ENCODE assay signal across 8 cellular contexts in the genomic region with DNA sequence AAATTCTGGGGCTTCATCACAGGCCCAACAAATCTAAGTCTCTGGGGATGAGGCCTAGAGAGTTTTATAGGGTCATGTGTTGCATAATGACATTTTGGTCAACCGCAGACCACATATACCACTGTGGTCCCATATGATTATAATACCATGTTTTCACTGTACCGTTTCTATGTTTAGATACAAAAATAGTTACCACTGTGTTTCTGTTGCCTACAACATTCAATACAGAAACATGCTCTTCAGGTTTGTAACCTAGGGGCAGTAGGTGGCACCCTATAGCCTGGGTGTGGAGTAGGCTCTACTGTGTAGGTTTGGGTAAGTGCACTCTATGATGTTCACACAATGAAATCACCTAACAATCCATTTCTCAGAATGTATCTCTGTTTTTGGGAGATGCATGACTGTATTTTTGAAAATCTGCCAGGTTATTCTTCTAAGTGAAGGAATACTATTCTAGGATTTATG.
A peak's percentile ranks its signal among the peaks of the same experiment; 100 is the strongest.
DNase-seq lines count a peak whose midpoint lies in the region; FAIRE-seq and TF ChIP-seq lines count a peak whose summit lies in the region.

No MANE protein-coding gene starts in this region.

- H3K27ac ChIP-seq in RWPE1 (no peak overlapping the region), keratinocyte (ENCODE audit: control insufficient read depth, insufficient read depth, low read length) (no peak overlapping the region)

- dilution Hi-C loops in keratinocyte (cut with MboI; ENCODE audit: extremely low pct_ligation_motif_present, low sequenced_read_pairs): no loop called here

- H3K9me3 ChIP-seq in keratinocyte (ENCODE audit: control insufficient read depth, low read depth, low read length): no peaks in the 10 kb centered on the region

- POLR2A ChIA-PET in RWPE1 (lab: Yijun Ruan, JAX; ENCODE audit: low non-redundant PET): no interaction called here

- CTCF ChIA-PET in RWPE1 (lab: Yijun Ruan, JAX): interaction anchor here (0.6 to 2.0 kb wide), 3 partner anchors 143 to 337 kb away, joined by 3 to 4 read pairs (median 4); no protein-coding TSS in a partner anchor

- H3K9ac ChIP-seq in keratinocyte (ENCODE audit: control insufficient read depth, extremely low read depth, insufficient read depth, low read length): no peak overlapping the region

- no peak overlapping the region for H3K4me3 ChIP-seq in keratinocyte (ENCODE audit: control insufficient read depth in 2 of 3, extremely low read depth in 1 of 3, insufficient read depth in 2 of 3, low read depth in 1 of 3, low read length in 3 of 3)

- H3K9me1 ChIP-seq in keratinocyte (ENCODE audit: control insufficient read depth, extremely low read depth, insufficient read depth, low read length): no peaks in the 10 kb centered on the region

- no peak overlapping the region for H3K4me2 ChIP-seq in keratinocyte (ENCODE audit: control insufficient read depth, extremely low read depth, insufficient read depth, low read depth, low read length)

- no peaks in the 10 kb centered on the region for H3K4me1 ChIP-seq in keratinocyte (ENCODE audit: control insufficient read depth, extremely low read depth, insufficient read depth, low read length)

- H3K36me3 Mint-ChIP-seq in HFFc6 (ENCODE audit: low read depth): no peaks in the 10 kb centered on the region
- H3K36me3 Mint-ChIP-seq in activated T-helper 2 cell treated with anti-CD3 and anti-CD28 coated beads, Interferon-gamma antibody, Interleukin-2, Interleukin-4, amounts not matched to agents 10 μg/mL and 5 μg/mL and 100 μg/mL, durations not matched to agents 14 hours and 24 hours and 36 hours (ENCODE audit: low read depth): no peaks in the 10 kb centered on the region

- no peaks in the 10 kb centered on the region for H3K36me3 ChIP-seq in keratinocyte (ENCODE audit: control insufficient read depth in 2 of 2, extremely low read depth in 1 of 2, insufficient read depth in 2 of 2, low read length in 2 of 2)

- intact Hi-C loops in activated T-helper 2 cell treated with anti-CD3 and anti-CD28 coated beads, Interferon-gamma antibody, Interleukin-2, Interleukin-4, amounts not matched to agents 10 μg/mL and 5 μg/mL and 100 μg/mL, durations not matched to agents 14 hours and 24 hours and 36 hours (cut with micrococcal nuclease): no loop called here

- peak; percentile 83 for DNase-seq in DMS53 (lab: John Stamatoyannopoulos, UW)
- DNase-seq in HFFc6: no peak
- DNase-seq in RWPE1 (ENCODE audit: low spot score): peak; percentile 3
- no peak for DNase-seq in keratinocyte (ENCODE audit: low read depth, low spot score)
- no peak for DNase-seq in activated T-helper 2 cell treated with anti-CD3 and anti-CD28 coated beads, Interferon-gamma antibody, Interleukin-2, Interleukin-4, amounts not matched to agents 10 μg/mL and 5 μg/mL and 100 μg/mL, durations not matched to agents 14 hours and 24 hours and 36 hours (ENCODE audit: low spot score)
- DNase-seq in DMS79 treated with DMSO at 0.1 percent for 48 hours (lab: John Stamatoyannopoulos, UW): no peak
- no peak for DNase-seq in activated gamma-delta T cell (lab: John Stamatoyannopoulos, UW)
- DNase-seq in NCI-H446 (lab: John Stamatoyannopoulos, UW): no peak

- no peaks in the 10 kb centered on the region for H4K20me1 ChIP-seq in keratinocyte (ENCODE audit: control insufficient read depth, extremely low read depth, insufficient read depth, low read length)

- H3K4me1 Mint-ChIP-seq in HFFc6 (ENCODE audit: low read depth): peaks cover 34% of the 10 kb centered on the region
- H3K4me1 Mint-ChIP-seq in activated T-helper 2 cell treated with anti-CD3 and anti-CD28 coated beads, Interferon-gamma antibody, Interleukin-2, Interleukin-4, amounts not matched to agents 10 μg/mL and 5 μg/mL and 100 μg/mL, durations not matched to agents 14 hours and 24 hours and 36 hours (ENCODE audit: low read depth): peaks cover 3% of the 10 kb centered on the region

- no peak; the same call in 1 of the 2 replicates for TF ChIP-seq CTCF in HFFc6 (IDR thresholded peaks at IDR 0.05)
- no peak for TF ChIP-seq CTCF in RWPE1 (conservative IDR thresholded peaks at IDR 0.05; ENCODE audit: low read depth)
- peak in 1 of 3 experiments; percentile 46 for TF ChIP-seq CTCF in keratinocyte (optimal IDR thresholded peaks at IDR 0.05 in 1 of 3, IDR thresholded peaks at IDR 0.05 in 1 of 3, conservative IDR thresholded peaks at IDR 0.05 in 1 of 3; ENCODE audit: extremely low read depth in 1 of 3, insufficient read depth in 2 of 3, low read length in 3 of 3)

- H3K79me2 ChIP-seq in keratinocyte (ENCODE audit: control insufficient read depth, insufficient read depth, low read length): no peaks in the 10 kb centered on the region

- FAIRE-seq in keratinocyte (lab: Jason Lieb, UNC): peak; percentile 55

- no peak overlapping the region for H2AFZ ChIP-seq in keratinocyte (ENCODE audit: control insufficient read depth, low read length)

- H3K9me3 Mint-ChIP-seq in HFFc6: no peaks in the 10 kb centered on the region
- no peaks in the 10 kb centered on the region for H3K9me3 Mint-ChIP-seq in activated T-helper 2 cell treated with anti-CD3 and anti-CD28 coated beads, Interferon-gamma antibody, Interleukin-2, Interleukin-4, amounts not matched to agents 10 μg/mL and 5 μg/mL and 100 μg/mL, durations not matched to agents 14 hours and 24 hours and 36 hours

- no peak overlapping the region for H3K4me3 Mint-ChIP-seq in HFFc6
- no peak overlapping the region for H3K4me3 Mint-ChIP-seq in activated T-helper 2 cell treated with anti-CD3 and anti-CD28 coated beads, Interferon-gamma antibody, Interleukin-2, Interleukin-4, amounts not matched to agents 10 μg/mL and 5 μg/mL and 100 μg/mL, durations not matched to agents 14 hours and 24 hours and 36 hours (ENCODE audit: low read depth)

- H3K27ac Mint-ChIP-seq in HFFc6: peak overlapping the region; percentile 49
- H3K27ac Mint-ChIP-seq in activated T-helper 2 cell treated with anti-CD3 and anti-CD28 coated beads, Interferon-gamma antibody, Interleukin-2, Interleukin-4, amounts not matched to agents 10 μg/mL and 5 μg/mL and 100 μg/mL, durations not matched to agents 14 hours and 24 hours and 36 hours: no peak overlapping the region

- no peaks in the 10 kb centered on the region for H3K27me3 Mint-ChIP-seq in HFFc6 (ENCODE audit: insufficient read depth)
- H3K27me3 Mint-ChIP-seq in activated T-helper 2 cell treated with anti-CD3 and anti-CD28 coated beads, Interferon-gamma antibody, Interleukin-2, Interleukin-4, amounts not matched to agents 10 μg/mL and 5 μg/mL and 100 μg/mL, durations not matched to agents 14 hours and 24 hours and 36 hours (ENCODE audit: low read depth): no peaks in the 10 kb centered on the region

- H3K27me3 ChIP-seq in keratinocyte (ENCODE audit: control insufficient read depth, extremely low read depth, insufficient read depth, low read length): no peaks in the 10 kb centered on the region

Comparison
In these comparisons a context has a peak if more than half of its experiments do, and no peak if none do; other contexts are left out.
1. DNase-seq: peak in DMS53 (single experiment) and RWPE1 (single experiment); none in HFFc6 (single experiment), keratinocyte (single experiment), activated T-helper 2 cell treated with anti-CD3 and anti-CD28 coated beads, Interferon-gamma antibody, Interleukin-2, Interleukin-4, amounts not matched to agents 10 μg/mL and 5 μg/mL and 100 μg/mL, durations not matched to agents 14 hours and 24 hours and 36 hours (single experiment), DMS79 treated with DMSO at 0.1 percent for 48 hours (single experiment), activated gamma-delta T cell (single experiment) and NCI-H446 (0 of 2).